8 cellular contexts compared by ENCODE assay signal in genomic region chr19:32570081-32570785, GRCh38. TPM values are rescaled to one million over a fixed set of nuclear protein-coding genes. Genes with fewer than 3 reads are reported as not detected.
DNase-seq lines count a peak whose midpoint lies in the region; ATAC-seq and TF ChIP-seq lines count a peak whose summit lies in the region.

No MANE protein-coding gene starts in this region.

- H3K4me1 ChIP-seq in Peyer's patch (no peaks in the 10 kb centered on the region), heart left ventricle (no peaks in the 10 kb centered on the region), prostate gland (replicated peaks) (no peaks in the 10 kb centered on the region)

- peaks cover 21% of the 10 kb centered on the region for H3K4me1 Mint-ChIP-seq in activated naive CD8-positive, alpha-beta T cell (ENCODE audit: low read depth)

- in situ Hi-C loops in KBM-7 (cut with MboI; ENCODE audit: low pct_unique_long_range_greater_than_20kb, low sequenced_read_pairs), result loop anchor here (25.0 kb wide), 2 partner anchors 283 to 1908 kb away; no protein-coding TSS in a partner anchor

- peaks cover 8% of the 10 kb centered on the region for H3K27me3 Mint-ChIP-seq in activated naive CD8-positive, alpha-beta T cell

- no peaks in the 10 kb centered on the region for H3K36me3 Mint-ChIP-seq in activated naive CD8-positive, alpha-beta T cell

- H3K27ac ChIP-seq in Peyer's patch (no peak overlapping the region), heart left ventricle (no peak overlapping the region), prostate gland (no peak overlapping the region)

- 33 to 36% (median 35%) methylated on average over 15 of the region's 15 CpGs for WGBS in heart left ventricle, 4 donors
- 17% methylated on average over 15 of the region's 15 CpGs for WGBS in prostate gland

- DNase-seq in EH (ENCODE audit: low read depth), result peak; percentile 66
- DNase-seq in KBM-7, result peak; percentile 67
- peak; percentile 24 to 71 (median 58) for DNase-seq in Peyer's patch
- peak in 4 of 5 donors; percentile 19 to 46 (median 34) for DNase-seq in heart left ventricle
- peak; percentile 51 for DNase-seq in prostate gland (ENCODE audit: low spot score)

- H3K9me3 Mint-ChIP-seq in activated naive CD8-positive, alpha-beta T cell (ENCODE audit: low read depth), result no peaks in the 10 kb centered on the region

- H3K9me3 ChIP-seq in Peyer's patch (no peaks in the 10 kb centered on the region), heart left ventricle (no peaks in the 10 kb centered on the region), prostate gland (no peaks in the 10 kb centered on the region)

- intact Hi-C loops in heart left ventricle (cut with DNase I) (loop anchor here in 7 of 10 donors (2.0 to 10.0 kb wide), 9 partner anchors 165 to 1903 kb away; partner anchors contain the start of gene DPY19L3 (in 1 of the 7)), prostate gland (cut with DNase I) (loop anchor here (5.0 to 10.0 kb wide), 2 partner anchors 225 to 283 kb away; partner anchors contain the start of gene ZNF507)

- no peak overlapping the region for H3K27ac Mint-ChIP-seq in activated naive CD8-positive, alpha-beta T cell

- TF ChIP-seq POLR2A in Peyer's patch (IDR thresholded peaks at IDR 0.05) (no peak), heart left ventricle (IDR thresholded peaks at IDR 0.05) (no peak), prostate gland (IDR thresholded peaks at IDR 0.05) (no peak)

- H3K4me3 Mint-ChIP-seq in activated naive CD8-positive, alpha-beta T cell, result peak overlapping the region; percentile 38

- no peaks in the 10 kb centered on the region for H3K27me3 ChIP-seq in Peyer's patch
- H3K27me3 ChIP-seq in heart left ventricle, result peaks cover 0 to 40% (median 4%) of the 10 kb centered on the region in 9 donors
- no peaks in the 10 kb centered on the region for H3K27me3 ChIP-seq in prostate gland (replicated peaks; ENCODE audit: insufficient read depth)

- peak in 4 of 6 experiments; percentile 50 to 73 (median 69) for TF ChIP-seq CTCF in Peyer's patch (IDR thresholded peaks at IDR 0.05)
- TF ChIP-seq CTCF in heart left ventricle (IDR thresholded peaks at IDR 0.05), result peak; percentile 29 to 69 (median 63)
- TF ChIP-seq CTCF in prostate gland (IDR thresholded peaks at IDR 0.05), result peak in 3 of 4 experiments; percentile 52 to 61 (median 58)

- H3K36me3 ChIP-seq in Peyer's patch, result no peaks in the 10 kb centered on the region
- no peaks in the 10 kb centered on the region for H3K36me3 ChIP-seq in heart left ventricle
- no peaks in the 10 kb centered on the region for H3K36me3 ChIP-seq in prostate gland

- H3K4me3 ChIP-seq in Peyer's patch (no peak overlapping the region), heart left ventricle (no peak overlapping the region), prostate gland (no peak overlapping the region)

- peak in 3 of 4 donors; percentile 76 to 80 (median 79) for ATAC-seq in heart left ventricle
- ATAC-seq in HG02938 (IDR thresholded peaks at IDR 0.05; ENCODE audit: unreplicated experiment), result no peak
- ATAC-seq in GM21367 (IDR thresholded peaks at IDR 0.05; ENCODE audit: unreplicated experiment), result no peak

RNA-seq across cellular contexts. Expression of gene PDCD5, which starts 10.8 kb away (rescaled TPM):
- total RNA-seq in Peyer's patch (10 to 100 TPM; 32.5 to 80.0 (median 43.3) TPM), heart left ventricle (100 to 1,000 TPM in 6 of 9 donors, 10 to 100 TPM in 3; 94.3 to 270 (median 146) TPM), prostate gland (100 to 1,000 TPM in 1 of 2 donors, 10 to 100 TPM in 1; 92.8 to 106 TPM)
- polyA plus RNA-seq in heart left ventricle, result 100 to 1,000 TPM; 239 to 331 TPM

Comparison
In these comparisons a context has a peak if more than half of its experiments do, and no peak if none do; other contexts are left out.
1. ATAC-seq: peak in heart left ventricle (3 of 4); none in HG02938 (single experiment) and GM21367 (single experiment).
2. Peak in every context shown above with its lines, with median percentiles within 50 percentile points of each other: DNase-seq and CTCF ChIP-seq.